8 cellular contexts compared by ENCODE assay signal in the genomic region with DNA sequence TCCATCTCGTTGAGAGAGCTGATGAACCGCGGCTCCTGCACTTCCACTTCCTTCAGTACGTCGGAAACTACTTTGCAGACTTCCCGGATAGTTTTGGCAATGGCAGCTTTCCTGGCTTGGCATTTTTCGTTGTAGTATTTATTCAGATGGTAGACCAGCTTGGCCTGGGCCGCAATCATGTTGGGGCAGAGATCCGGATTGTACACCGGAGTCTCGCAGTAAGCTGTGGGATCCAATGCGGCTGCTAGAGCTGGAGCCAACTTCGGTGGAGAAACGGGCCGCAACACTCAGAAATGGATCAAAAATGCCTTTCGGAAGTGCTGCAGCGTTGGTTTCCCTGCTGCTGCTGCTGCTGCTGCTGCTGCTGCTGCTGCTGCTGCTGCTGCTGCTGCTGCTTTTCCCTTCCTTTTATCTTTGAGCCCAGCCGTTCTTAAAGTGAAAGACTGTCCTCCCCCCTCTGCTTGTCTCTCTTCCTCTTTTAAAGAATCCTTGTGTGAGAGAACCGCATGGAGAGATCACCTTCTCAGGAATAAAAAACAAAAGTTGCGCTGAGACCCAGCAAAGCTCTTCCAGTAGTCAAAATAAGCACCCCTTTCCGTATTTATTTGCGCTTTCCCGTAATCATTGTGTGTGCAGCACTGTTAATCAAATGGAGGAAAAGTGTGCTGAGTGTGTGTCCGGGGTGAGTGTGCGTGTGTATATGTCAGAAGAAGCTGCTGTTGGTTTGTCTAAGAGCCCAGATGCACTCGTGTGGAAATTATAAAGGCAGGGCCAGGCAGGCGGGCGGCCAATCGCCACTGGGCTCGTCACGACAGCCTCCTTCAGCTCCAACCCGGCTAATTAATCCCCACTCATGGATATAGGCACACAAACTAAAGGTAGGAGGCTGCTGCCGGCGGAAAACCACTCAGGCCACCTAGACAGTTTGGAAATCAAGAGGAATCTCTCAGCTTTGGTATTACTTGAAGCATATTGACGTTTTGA. TPM values are rescaled to one million over a fixed set of nuclear protein-coding genes. Genes with fewer than 3 reads are reported as not detected.
DNase-seq lines count a peak whose midpoint lies in the region; TF ChIP-seq lines count a peak whose summit lies in the region.

A gene (minus strand): TSS at position 730 of the 984 bp plus-strand sequence. CDS start 551 bp downstream, at position 179.

- H3K27me3 ChIP-seq in ascending aorta: no peaks in the 10 kb centered on the region
- H3K27me3 ChIP-seq in sigmoid colon: no peaks in the 10 kb centered on the region

- no peaks in the 10 kb centered on the region for H3K4me1 ChIP-seq in ascending aorta
- no peaks in the 10 kb centered on the region for H3K4me1 ChIP-seq in sigmoid colon

- H3K4me3 ChIP-seq in ascending aorta (peak within 1 kb of the TSS; percentile 40 to 53), iPS-11a (ENCODE audit: low read depth, low read length) (peak within 1 kb of the TSS; percentile 33), sigmoid colon (peak within 1 kb of the TSS; percentile 21 to 43 (median 39))

- 23 to 28% methylated on average over 35 of the region's 35 CpGs for WGBS in sigmoid colon, 2 donors

- intact Hi-C loops in ascending aorta (cut with DNase I) (no loop called here), sigmoid colon (cut with DNase I) (no loop called here)

- DNase-seq in ELR (ENCODE audit: low read depth) (peak; percentile 90), NCI-H1417 treated with DMSO at 0.1 percent for 48 hours (lab: John Stamatoyannopoulos, UW) (peak; percentile 35), ascending aorta (ENCODE audit: low spot score in 2 of 2) (no peak), sigmoid colon (peak; percentile 71), DMS153 treated with DMSO at 0.1 percent for 48 hours (lab: John Stamatoyannopoulos, UW; ENCODE audit: unreplicated experiment) (no peak), RKO (ENCODE audit: low spot score) (no peak), HPDE6-E6E7 (ENCODE audit: extremely low spot score) (no peak)

- H3K36me3 ChIP-seq in ascending aorta: no peaks in the 10 kb centered on the region
- no peaks in the 10 kb centered on the region for H3K36me3 ChIP-seq in sigmoid colon

- TF ChIP-seq CTCF in ascending aorta (IDR thresholded peaks at IDR 0.05): no peak
- TF ChIP-seq CTCF in sigmoid colon (IDR thresholded peaks at IDR 0.05): no peak

- no peak for TF ChIP-seq EP300 in sigmoid colon (IDR thresholded peaks at IDR 0.05)

- no peak for TF ChIP-seq POLR2A in sigmoid colon (IDR thresholded peaks at IDR 0.05)

- H3K27ac ChIP-seq in ascending aorta: no peak within 1 kb of the TSS
- H3K27ac ChIP-seq in sigmoid colon: peak within 1 kb of the TSS; percentile 29 to 49 (median 42)

- H3K9me3 ChIP-seq in ascending aorta (no peaks in the 10 kb centered on the region), sigmoid colon (no peaks in the 10 kb centered on the region)

RNA-seq across cellular contexts. Expression of the gene that starts here (rescaled TPM):
- total RNA-seq in ascending aorta: not detected
- total RNA-seq in sigmoid colon: 1 to 10 TPM; 1.1 to 2.9 (median 1.7) TPM
- polyA plus RNA-seq in sigmoid colon: under 1 TPM in 2 of 3 donors, not detected in 1; 0.51 to 0.60 TPM

Comparison
In these comparisons a context has a peak if more than half of its experiments do, and no peak if none do; other contexts are left out.
1. DNase-seq: peak in ELR (single experiment), NCI-H1417 treated with DMSO at 0.1 percent for 48 hours (single experiment) and sigmoid colon (single experiment); none in ascending aorta (0 of 2), DMS153 treated with DMSO at 0.1 percent for 48 hours (single experiment), RKO (single experiment) and HPDE6-E6E7 (single experiment).
2. H3K27ac ChIP-seq: peak in sigmoid colon (4 of 4); none in ascending aorta (0 of 2).
3. Peak in every context shown above with its lines, with median percentiles within 50 percentile points of each other: H3K4me3 ChIP-seq.